ENCODE assay signal across 15 cellular contexts in the genomic region with DNA sequence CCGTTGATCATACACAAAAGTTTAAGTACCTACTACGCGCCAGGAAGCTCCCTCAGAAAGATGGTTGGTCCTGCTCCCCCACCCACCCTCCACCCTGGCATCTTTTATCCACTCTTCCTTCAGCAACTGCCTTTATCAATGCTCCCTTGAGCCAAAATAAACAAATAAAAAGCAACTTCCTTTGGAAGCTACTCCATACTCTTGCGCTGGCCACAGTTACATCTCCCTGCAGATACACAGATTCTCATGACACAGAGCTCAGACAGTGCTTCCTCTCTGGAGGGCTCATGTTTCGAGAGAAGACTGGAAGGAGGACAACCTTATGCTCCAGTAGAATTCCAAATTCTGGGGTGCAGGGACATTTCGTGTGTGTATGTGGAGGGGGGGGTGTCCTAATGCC. TPM values are rescaled to one million over a fixed set of nuclear protein-coding genes. Genes with fewer than 3 reads are reported as not detected.
"Had no signal": no experiment of that assay in that cellular context is flagged by ENCODE, and none has a peak within 500 bp of the region (broad histone marks: within the 10 kb centered on the region; RNA-seq: fewer than 3 reads in every experiment).

No MANE protein-coding gene starts in this region.

- DNase-seq: activated CD4-positive, alpha-beta T cell treated with anti-CD3 and anti-CD28 coated beads, Interleukin-2, amount 10 ng/mL, durations not matched to agents 7 days and 5 days; activated CD8-positive, alpha-beta memory T cell treated with anti-CD3 and anti-CD28 coated beads, Interleukin-2, amount 50 U/mL, for 4 hours; activated effector memory CD4-positive, alpha-beta T cell treated with Interleukin-2 at 50 U/mL for 16 hours; activated T-cell treated with anti-CD3 and anti-CD28 coated beads, Interleukin-2, amount 50 U/mL, for 48 hours; amniotic stem cell; heart left ventricle; left lung; occipital lobe; spleen; stimulated activated CD4-positive, alpha-beta T cell treated with anti-CD3 and anti-CD28 coated beads, Interleukin-4, amount 100 ng/mL, for 4 hours; upper lobe of right lung had no signal

- ATAC-seq: gastroesophageal sphincter; heart left ventricle; left lung; stimulated activated memory B cell treated with anti-CD40 and anti-IgM and Interleukin-4, amounts not matched to agents 10 μg/mL and 1 μg/mL and 100 μg/mL, for 72 hours; upper lobe of right lung had no signal

- H3K27ac ChIP-seq: gastroesophageal sphincter, heart left ventricle, left lung, spleen, thoracic aorta, upper lobe of right lung had no signal

- H3K4me3 ChIP-seq: gastroesophageal sphincter, heart left ventricle, left lung, spleen, thoracic aorta, upper lobe of right lung had no signal

RNA-seq across cellular contexts. Expression of a gene that starts 3.8 kb away (rescaled TPM):
- total RNA-seq: occipital lobe had no signal
- polyA plus RNA-seq: neural cell had no signal
